8 cellular contexts compared by ENCODE assay signal in genomic region chr20:63627700-63628245, GRCh38. TPM values are rescaled to one million over a fixed set of nuclear protein-coding genes. Genes with fewer than 3 reads are reported as not detected.
DNase-seq lines count a peak whose midpoint lies in the region; ATAC-seq and TF ChIP-seq lines count a peak whose summit lies in the region.

No MANE protein-coding gene starts in this region.

- H2AFZ ChIP-seq in trophoblast cell (ENCODE audit: insufficient read depth, low read length, poor library complexity) = no peak overlapping the region

- H3K4me1 ChIP-seq in trophoblast cell (ENCODE audit: control insufficient read depth in 1 of 2, insufficient read depth in 2 of 2, low read length in 2 of 2) = peaks cover 19 to 26% of the 10 kb centered on the region in 2 experiments

- peak overlapping the region; percentile 93 for H4K91ac ChIP-seq in trophoblast cell (ENCODE audit: low read depth, low read length)

- no peak overlapping the region for H4K8ac ChIP-seq in trophoblast cell (ENCODE audit: low read depth, low read length)

- peak overlapping the region; percentile 88 for H3K9ac ChIP-seq in trophoblast cell (ENCODE audit: low read length)

- no peak overlapping the region for H2BK12ac ChIP-seq in trophoblast cell (ENCODE audit: low read length)

- H3K79me1 ChIP-seq in trophoblast cell (ENCODE audit: low read length) = peaks cover 14% of the 10 kb centered on the region

- H3K4me2 ChIP-seq in trophoblast cell (ENCODE audit: low read length) = peak overlapping the region; percentile 71

- ATAC-seq in HG03432 (IDR thresholded peaks at IDR 0.05; ENCODE audit: unreplicated experiment) (no peak), GM19035 (IDR thresholded peaks at IDR 0.05; ENCODE audit: unreplicated experiment) (no peak)

- no peaks in the 10 kb centered on the region for H3K36me3 ChIP-seq in GM06990 (ENCODE audit: control insufficient read depth, insufficient read depth, low read length)
- H3K36me3 ChIP-seq in WERI-Rb-1 = peaks cover 12% of the 10 kb centered on the region
- no peaks in the 10 kb centered on the region for H3K36me3 ChIP-seq in trophoblast cell (ENCODE audit: control insufficient read depth in 1 of 2, insufficient read depth in 2 of 2, low read length in 2 of 2)

- no peak overlapping the region for H3K23ac ChIP-seq in trophoblast cell (ENCODE audit: low read length)

- H3K9me3 ChIP-seq in WERI-Rb-1 (ENCODE audit: severe bottlenecking) (peaks cover 3% of the 10 kb centered on the region), trophoblast cell (ENCODE audit: insufficient read depth, low read depth, low read length) (no peaks in the 10 kb centered on the region)

- peak overlapping the region; percentile 9 for H2AK5ac ChIP-seq in trophoblast cell (ENCODE audit: low read length)

- H3K4me3 ChIP-seq in GM06990 (replicated peaks; ENCODE audit: low read depth, low read length) = peak overlapping the region; percentile 95
- peak overlapping the region; percentile 64 for H3K4me3 ChIP-seq in WERI-Rb-1 (ENCODE audit: low read depth, low read length)
- peak overlapping the region; percentile 91 to 96 for H3K4me3 ChIP-seq in foreskin fibroblast (ENCODE audit: low read depth in 1 of 2, low read length in 2 of 2)
- peak overlapping the region; percentile 85 for H3K4me3 ChIP-seq in trophoblast cell (ENCODE audit: low read depth, low read length)

- no peak overlapping the region for H4K12ac ChIP-seq in trophoblast cell (ENCODE audit: low read depth, low read length)

- WGBS in trophoblast cell (ENCODE audit: extremely low coverage, insufficient coverage, insufficient read length) = no CpG with 5 or more reads among the region's 32 CpGs

- no peak overlapping the region for H2BK5ac ChIP-seq in trophoblast cell (ENCODE audit: low read depth, low read length, poor library complexity)

- no peak overlapping the region for H3K4ac ChIP-seq in trophoblast cell (ENCODE audit: low read depth, low read length)

- H3K79me2 ChIP-seq in trophoblast cell (ENCODE audit: control insufficient read depth, insufficient read depth, low read length, poor library complexity) = peaks cover 11% of the 10 kb centered on the region

- TF ChIP-seq CTCF in GM06990 (IDR thresholded peaks at IDR 0.05; ENCODE audit: insufficient read depth, low read length, poor library complexity, severe bottlenecking) (no peak), WERI-Rb-1 (IDR thresholded peaks at IDR 0.05; ENCODE audit: low read depth, low read length) (no peak), foreskin fibroblast (IDR thresholded peaks at IDR 0.05; ENCODE audit: low read depth, low read length) (no peak)

- H3K27me3 ChIP-seq in GM06990 (replicated peaks; ENCODE audit: control insufficient read depth, insufficient read depth, low read length) (no peaks in the 10 kb centered on the region), WERI-Rb-1 (ENCODE audit: insufficient read depth, low read depth, severe bottlenecking) (no peaks in the 10 kb centered on the region), trophoblast cell (ENCODE audit: insufficient read depth, low read length) (no peaks in the 10 kb centered on the region)

- H3K18ac ChIP-seq in trophoblast cell (ENCODE audit: low read length) = no peak overlapping the region

- H3K27ac ChIP-seq in WERI-Rb-1 (peak overlapping the region; percentile 99), trophoblast cell (ENCODE audit: low read depth, low read length) (no peak overlapping the region)

- DNase-seq in GM06990 (ENCODE audit: extremely low read depth, insufficient read length) (no peak), WERI-Rb-1 (no peak), foreskin fibroblast (no peak), trophoblast cell (no peak), NOMO-1 treated with DMSO at 0.1 percent for 48 hours (lab: John Stamatoyannopoulos, UW; ENCODE audit: unreplicated experiment) (no peak), T-helper 9 cell (no peak)

- H2BK120ac ChIP-seq in trophoblast cell (ENCODE audit: insufficient read depth, low read length, poor library complexity) = no peak overlapping the region

- peak overlapping the region; percentile 99 for H3K14ac ChIP-seq in trophoblast cell (ENCODE audit: low read length)

RNA-seq across cellular contexts. Expression of gene GMEB2, which starts 0.9 kb away (rescaled TPM):
- polyA plus RNA-seq in trophoblast cell (2013) = 12.3 and 13.4 TPM in 2 replicates

RNA-seq across cellular contexts. Expression of gene STMN3, which starts 25.5 kb away (rescaled TPM):
- 3.6 and 3.8 TPM in 2 replicates for polyA plus RNA-seq in trophoblast cell (2013)

RNA-seq across cellular contexts. Expression of gene RTEL1, which starts 30.3 kb away (rescaled TPM):
- polyA plus RNA-seq in trophoblast cell (2013) = 9.9 and 10.1 TPM in 2 replicates

RNA-seq across cellular contexts. Expression of gene HELZ2, which starts 53.7 kb away (rescaled TPM):
- 8.7 and 9.1 TPM in 2 replicates for polyA plus RNA-seq in trophoblast cell (2013)
